In the genomic region with DNA sequence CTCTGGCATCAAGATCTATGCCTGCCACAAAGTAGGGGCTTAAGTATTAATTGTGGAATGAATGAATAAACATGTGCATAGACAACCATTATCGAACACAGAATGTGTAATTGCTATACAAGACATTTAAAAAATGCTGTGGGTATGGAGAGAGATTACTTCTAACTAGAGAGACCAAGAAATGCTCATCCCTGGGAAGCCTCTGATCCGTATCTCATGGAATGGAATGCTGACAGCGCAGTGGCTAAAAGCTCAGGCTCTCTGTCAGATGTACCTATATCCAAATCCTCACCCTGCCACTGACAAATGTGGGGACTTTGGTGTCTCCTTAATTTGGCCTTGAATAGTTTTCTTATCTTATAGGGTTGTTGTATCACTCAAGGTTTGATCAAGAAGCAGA, we compare ENCODE assay signal across 8 cellular contexts.
"Had no signal": no experiment of that assay in that cellular context is flagged by ENCODE, and none has a peak within 500 bp of the region (broad histone marks: within the 10 kb centered on the region; RNA-seq: fewer than 3 reads in every experiment).

No MANE protein-coding gene starts in this region.

- H3K4me1 ChIP-seq: HAP-1 had no signal

- H3K27ac ChIP-seq: GM23248, HL-60 had no signal

- H2AFZ ChIP-seq: GM23248 had no signal

- H3K4me3 ChIP-seq: GM23248, HAP-1, K562 had no signal

- H3K9ac ChIP-seq: GM23248 had no signal

- H3K9me3 ChIP-seq: HAP-1 had no signal

- DNase-seq: GM23248, GOT3, H7, HFFc6, KG1 had no signal

- H3K36me3 ChIP-seq: HAP-1 had no signal

- H3K4me3 Mint-ChIP-seq: HFFc6 had no signal

- H3K27ac Mint-ChIP-seq: HFFc6 had no signal

- H3K9me3 Mint-ChIP-seq: HFFc6 had no signal
